Comparison of ENCODE assay signal across 8 cellular contexts in the genomic region with DNA sequence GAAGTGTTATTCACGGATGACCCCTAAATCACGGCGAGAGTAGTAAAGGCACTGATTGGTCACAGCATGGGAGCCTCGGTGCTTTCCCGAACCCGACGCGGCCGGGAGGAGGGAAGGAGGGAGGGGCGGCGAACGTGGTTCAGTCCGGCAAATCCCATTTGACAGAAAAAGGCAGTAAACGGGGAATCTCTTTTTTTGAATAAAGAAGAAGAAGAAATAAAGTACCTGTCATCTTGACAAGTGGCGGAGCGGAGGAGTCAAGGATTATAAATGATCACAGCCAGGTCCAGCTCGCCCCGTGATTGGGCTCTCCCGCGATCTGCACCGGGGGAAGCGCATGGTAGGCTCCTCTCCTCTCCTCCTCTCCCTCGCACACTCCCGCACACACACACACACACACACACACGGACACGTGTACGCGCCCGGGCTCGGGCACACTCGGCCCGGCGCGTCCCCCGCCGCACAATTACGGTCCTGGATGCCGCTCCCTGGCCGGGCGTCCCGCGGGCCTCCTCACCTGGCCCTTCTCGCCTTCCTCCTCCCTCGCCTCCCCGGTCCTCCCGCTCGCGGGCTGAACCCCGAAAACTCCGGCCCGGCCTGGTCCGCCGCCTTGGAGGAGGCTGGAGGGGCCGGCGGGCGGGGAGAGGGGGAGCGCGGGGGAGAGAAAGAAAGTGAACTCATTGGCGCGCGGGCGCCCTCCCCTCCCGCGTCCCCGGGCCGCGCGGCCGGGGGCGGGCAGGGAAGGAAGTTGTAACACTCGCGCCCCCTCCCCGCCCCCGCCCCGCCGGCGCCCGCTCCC.
DNase-seq lines count a peak whose midpoint lies in the region; ATAC-seq, FAIRE-seq and TF ChIP-seq lines count a peak whose summit lies in the region.

No MANE protein-coding gene starts in this region.

- H3K27me3 ChIP-seq in small intestine (ENCODE audit: control insufficient read depth in 2 of 2, insufficient read depth in 2 of 2, low read length in 2 of 2) = peaks cover 0 to 17% of the 10 kb centered on the region in 2 donors

- peak overlapping the region; percentile 24 to 86 for H3K4me3 Mint-ChIP-seq in CD14-positive monocyte

- no peak for FAIRE-seq in small intestine (lab: Jason Lieb, UNC)

- H3K4me3 ChIP-seq in small intestine (ENCODE audit: low read depth in 1 of 2, low read length in 2 of 2) = peak overlapping the region; percentile 15 to 79

- peaks cover 0 to 6% of the 10 kb centered on the region in 2 donors for H3K36me3 Mint-ChIP-seq in CD14-positive monocyte

- H3K36me3 ChIP-seq in small intestine (ENCODE audit: control insufficient read depth in 2 of 2, insufficient read depth in 2 of 2, low read length in 2 of 2) = no peaks in the 10 kb centered on the region

- TF ChIP-seq CTCF in CD14-positive monocyte (IDR thresholded peaks at IDR 0.05) = no peak

- H3K27ac Mint-ChIP-seq in CD14-positive monocyte = no peak overlapping the region

- peak; percentile 33 for ATAC-seq in GM19397 (IDR thresholded peaks at IDR 0.05; ENCODE audit: unreplicated experiment)

- no peak overlapping the region for H3K27ac ChIP-seq in small intestine (ENCODE audit: low read depth in 1 of 2, low read length in 1 of 2)

- 1 to 2% (median 1%) methylated on average over 52 to 78 of the region's 78 CpGs for WGBS in small intestine, 3 donors

- H3K9me3 ChIP-seq in small intestine (ENCODE audit: control insufficient read depth, low read depth) = no peaks in the 10 kb centered on the region

- peaks cover 0 to 5% of the 10 kb centered on the region in 2 donors for H3K4me1 ChIP-seq in small intestine (ENCODE audit: control insufficient read depth in 2 of 2, insufficient read depth in 1 of 2, low read depth in 1 of 2, low read length in 1 of 2)

- H3K4me1 Mint-ChIP-seq in CD14-positive monocyte = peaks cover 9% of the 10 kb centered on the region

- intact Hi-C loops in CD14-positive monocyte (cut with micrococcal nuclease) = no loop called here

- H3K9me3 Mint-ChIP-seq in CD14-positive monocyte = peaks cover 0 to 26% (median 12%) of the 10 kb centered on the region in 7 donors

- H3K27me3 Mint-ChIP-seq in CD14-positive monocyte (ENCODE audit: low read depth in 3 of 3) = peaks cover 67 to 76% (median 75%) of the 10 kb centered on the region in 3 donors

- DNase-seq in CD14-positive monocyte (ENCODE audit: low spot score) = no peak
- DNase-seq in NCI-H2171 (lab: John Stamatoyannopoulos, UW) = peak; percentile 12
- DNase-seq in astrocyte of the hippocampus (ENCODE audit: low read depth, low spot score) = peak; percentile 95
- peak; percentile 75 for DNase-seq in iPS-NIHi11 (ENCODE audit: low spot score)
- peak; percentile 44 for DNase-seq in small intestine
- no peak for DNase-seq in superior temporal gyrus (ENCODE audit: extremely low spot score)
- DNase-seq in NCI-H1694 treated with DMSO at 0.1 percent for 48 hours (lab: John Stamatoyannopoulos, UW) = no peak

Comparison
In these comparisons a context has a peak if more than half of its experiments do, and no peak if none do; other contexts are left out.
1. DNase-seq: peak in NCI-H2171 (single experiment), astrocyte of the hippocampus (single experiment), iPS-NIHi11 (single experiment) and small intestine (single experiment); none in CD14-positive monocyte (single experiment), superior temporal gyrus (single experiment) and NCI-H1694 treated with DMSO at 0.1 percent for 48 hours (single experiment).